Comparison of ENCODE assay signal across 20 cellular contexts in genomic region chr1:166029196-166029965, GRCh38.
DNase-seq lines count a peak whose midpoint lies in the region; ATAC-seq and TF ChIP-seq lines count a peak whose summit lies in the region.
"Had no signal": no experiment of that assay in that cellular context is flagged by ENCODE, and none has a peak within 500 bp of the region (broad histone marks: within the 10 kb centered on the region; RNA-seq: fewer than 3 reads in every experiment).

No MANE protein-coding gene starts in this region.

- no peak overlapping the region for H3K4me3 Mint-ChIP-seq in glutamatergic neuron (ENCODE audit: unreplicated experiment)
- H3K4me3 Mint-ChIP-seq: CD14-positive monocyte; CD4-positive, alpha-beta memory T cell; GM23338 had no signal

- peaks cover 12% of the 10 kb centered on the region for H3K4me1 Mint-ChIP-seq in glutamatergic neuron (ENCODE audit: low read depth, unreplicated experiment)
- H3K4me1 Mint-ChIP-seq: CD14-positive monocyte had no signal

- no peaks in the 10 kb centered on the region for H3K36me3 Mint-ChIP-seq in glutamatergic neuron (ENCODE audit: unreplicated experiment)
- H3K36me3 Mint-ChIP-seq: CD14-positive monocyte; CD4-positive, alpha-beta memory T cell had no signal

- H3K27me3 ChIP-seq in right cardiac atrium (ENCODE audit: control insufficient read depth, insufficient read depth): no peaks in the 10 kb centered on the region
- H3K27me3 ChIP-seq: BLaER1 had no signal

- no peak for TF ChIP-seq CTCF in glutamatergic neuron (IDR thresholded peaks at IDR 0.05; ENCODE audit: partially characterized antibody, unreplicated experiment)

- peaks cover 3% of the 10 kb centered on the region for H3K27me3 Mint-ChIP-seq in glutamatergic neuron (ENCODE audit: unreplicated experiment)

- H3K4me3 ChIP-seq in right cardiac atrium (ENCODE audit: low read length): no peak overlapping the region
- H3K4me3 ChIP-seq: A549, BLaER1, GM23338 had no signal

- H3K9me3 ChIP-seq in right cardiac atrium (ENCODE audit: control insufficient read depth, low read length): no peaks in the 10 kb centered on the region
- H3K9me3 ChIP-seq: A549, BLaER1 had no signal

- H3K27ac ChIP-seq in right cardiac atrium (ENCODE audit: low read length): peak overlapping the region; percentile 83
- H3K27ac ChIP-seq: 22Rv1, A549, BLaER1 had no signal

- H3K27ac Mint-ChIP-seq in glutamatergic neuron (ENCODE audit: unreplicated experiment): no peak overlapping the region
- H3K27ac Mint-ChIP-seq: CD14-positive monocyte; CD4-positive, alpha-beta memory T cell; GM23338 had no signal

- H3K9me3 Mint-ChIP-seq in glutamatergic neuron (ENCODE audit: unreplicated experiment): no peaks in the 10 kb centered on the region
- H3K9me3 Mint-ChIP-seq: CD4-positive, alpha-beta memory T cell; GM23338 had no signal

- H3K4me1 ChIP-seq in right cardiac atrium (ENCODE audit: control insufficient read depth, insufficient read depth, low read length): no peaks in the 10 kb centered on the region
- H3K4me1 ChIP-seq: A549, BLaER1 had no signal

- intact Hi-C loops in Right ventricle myocardium inferior (cut with DNase I): no loop called here
- intact Hi-C loops in cardiac septum (cut with DNase I): no loop called here
- intact Hi-C loops in left cardiac atrium (cut with DNase I): loop anchor here in 1 of 2 donors (10.0 kb wide), 1 partner anchor 135 kb away; the partner anchor contains the start of gene FAM78B
- intact Hi-C loops in right cardiac atrium (cut with DNase I): no loop called here

- WGBS in right cardiac atrium: 27% methylated on average over 4 of the region's 4 CpGs

- peak; percentile 80 for ATAC-seq in Right ventricle myocardium inferior
- peak; percentile 92 to 93 for ATAC-seq in left cardiac atrium
- ATAC-seq in right cardiac atrium: peak; percentile 90 to 93
- ATAC-seq in HG03439 (IDR thresholded peaks at IDR 0.05; ENCODE audit: unreplicated experiment): no peak
- ATAC-seq: A549, GM23338, HepG2 had no signal

- no peak for DNase-seq in Right ventricle myocardium inferior (ENCODE audit: missing footprints)
- no peak for DNase-seq in cardiac septum (ENCODE audit: low spot score)
- peak; percentile 45 for DNase-seq in left cardiac atrium
- peak; percentile 43 to 72 (median 56) for DNase-seq in right cardiac atrium
- DNase-seq in NCI-H2107 treated with DMSO at 0.1 percent for 48 hours (lab: John Stamatoyannopoulos, UW; ENCODE audit: unreplicated experiment): no peak
- no peak for DNase-seq in glutamatergic neuron
- DNase-seq in NCI-H1092 treated with DMSO at 0.1 percent for 48 hours (lab: John Stamatoyannopoulos, UW): no peak
- DNase-seq: AML-193; CD4-positive, alpha-beta memory T cell; DMS153; DMS79; GDM1; HCEC 1CT had no signal

Comparison
In these comparisons a context has a peak if more than half of its experiments do, and no peak if none do; other contexts are left out.
1. DNase-seq: peak in left cardiac atrium (single experiment) and right cardiac atrium (3 of 3); none in Right ventricle myocardium inferior (single experiment), cardiac septum (single experiment), NCI-H2107 treated with DMSO at 0.1 percent for 48 hours (single experiment), glutamatergic neuron (single experiment) and NCI-H1092 treated with DMSO at 0.1 percent for 48 hours (single experiment).